ENCODE assay signal across 8 cellular contexts in the genomic region with DNA sequence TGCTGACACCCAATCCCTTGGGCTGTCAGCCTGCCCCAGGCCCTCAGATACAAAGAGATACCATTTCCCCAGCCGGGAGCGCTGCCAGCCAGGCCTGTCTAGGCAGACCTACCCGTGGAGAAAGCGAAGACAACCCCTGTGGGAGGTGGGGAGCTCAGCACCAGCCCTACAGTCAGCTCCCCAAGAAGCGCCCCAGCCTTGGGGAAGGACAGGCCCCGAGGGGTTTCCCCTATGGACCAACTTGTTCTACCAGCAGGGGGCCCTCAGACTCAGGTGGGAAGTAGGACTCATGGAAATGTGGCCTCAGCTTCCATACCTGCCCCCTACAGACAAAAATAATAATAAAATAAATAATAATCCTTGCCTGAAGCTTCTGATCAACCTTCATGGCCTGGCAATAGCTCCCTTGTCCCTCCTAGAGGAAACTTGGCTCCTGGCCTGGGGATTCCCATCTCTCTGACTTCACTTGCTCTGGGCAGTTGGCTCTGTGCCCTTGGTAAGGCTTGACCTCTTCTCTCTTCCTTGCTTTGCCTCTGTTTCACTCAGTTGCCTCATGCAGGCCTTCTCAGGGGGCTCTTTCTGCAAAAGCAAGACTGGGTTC.
DNase-seq lines count a peak whose midpoint lies in the region; ATAC-seq and TF ChIP-seq lines count a peak whose summit lies in the region.

No MANE protein-coding gene starts in this region.

- H3K4me3 ChIP-seq in OCI-LY3 (ENCODE audit: low read length) (no peak overlapping the region), cardiac fibroblast (replicated peaks in 1 of 2; ENCODE audit: low read depth in 2 of 2, low read length in 2 of 2) (no peak overlapping the region)

- H3K27me3 ChIP-seq in OCI-LY3 (ENCODE audit: low read depth, low read length) = no peaks in the 10 kb centered on the region

- no peak overlapping the region for H3K9ac ChIP-seq in OCI-LY3 (ENCODE audit: low read length)

- no peak overlapping the region for H3K27ac ChIP-seq in OCI-LY3 (ENCODE audit: low read length)

- no peaks in the 10 kb centered on the region for H3K4me1 ChIP-seq in OCI-LY3 (ENCODE audit: low read length)

- no peak overlapping the region for H2AFZ ChIP-seq in OCI-LY3 (ENCODE audit: low read depth, low read length)

- ATAC-seq in HG03457 (IDR thresholded peaks at IDR 0.05; ENCODE audit: unreplicated experiment) = no peak

- POLR2A ChIA-PET in GM10248 (lab: Yijun Ruan, JAX) = no interaction called here

- no peaks in the 10 kb centered on the region for H3K9me3 ChIP-seq in OCI-LY3 (ENCODE audit: insufficient read depth, low read length)

- TF ChIP-seq CTCF in GM10248 (IDR thresholded peaks at IDR 0.05; ENCODE audit: control extremely low read depth, extremely low read depth, low read depth, missing control alignments) (peak; percentile 18), OCI-LY3 (IDR thresholded peaks at IDR 0.05; ENCODE audit: low read depth, low read length) (peak; percentile 39; the same call in 1 of the 2 replicates), cardiac fibroblast (IDR thresholded peaks at IDR 0.05; ENCODE audit: low read depth, low read length) (peak; percentile 43)

- DNase-seq in GM10248 (ENCODE audit: extremely low spot score) (peak; percentile 40), cardiac fibroblast (ENCODE audit: low read depth in 2 of 2) (peak; percentile 89 to 93), kidney tubule cell (ENCODE audit: low spot score) (peak; percentile 87), stromal cell of bone marrow (ENCODE audit: low read depth) (peak; percentile 81), islet precursor cell (no peak)
- no peak for DNase-seq in activated CD4-positive, CD25-positive, alpha-beta regulatory T cell (lab: John Stamatoyannopoulos, UW)

- peaks cover 6% of the 10 kb centered on the region; the same call in 1 of the 2 replicates for H4K20me1 ChIP-seq in OCI-LY3 (ENCODE audit: insufficient read depth, low read length)

- CTCF ChIA-PET in GM10248 (lab: Yijun Ruan, JAX) = interaction anchor here (1.1 to 5.2 kb wide), 5 partner anchors 9 to 29 kb away, joined by 3 to 22 read pairs (median 4); no protein-coding TSS in a partner anchor

- H3K36me3 ChIP-seq in OCI-LY3 (replicated peaks; ENCODE audit: low read depth, low read length) = peaks cover 8% of the 10 kb centered on the region

- no peak overlapping the region for H3K4me2 ChIP-seq in OCI-LY3 (ENCODE audit: low read length)

- peaks cover 3% of the 10 kb centered on the region; the same call in 1 of the 2 replicates for H3K79me2 ChIP-seq in OCI-LY3 (ENCODE audit: low read length)

Comparison
In these comparisons a context has a peak if more than half of its experiments do, and no peak if none do; other contexts are left out.
1. DNase-seq: peak in GM10248 (single experiment), cardiac fibroblast (2 of 2), kidney tubule cell (single experiment) and stromal cell of bone marrow (single experiment); none in islet precursor cell (single experiment) and activated CD4-positive, CD25-positive, alpha-beta regulatory T cell (0 of 4).
2. Peak in every context shown above with its lines, with median percentiles within 50 percentile points of each other: CTCF ChIP-seq.